16 cellular contexts compared by ENCODE assay signal in the genomic region with DNA sequence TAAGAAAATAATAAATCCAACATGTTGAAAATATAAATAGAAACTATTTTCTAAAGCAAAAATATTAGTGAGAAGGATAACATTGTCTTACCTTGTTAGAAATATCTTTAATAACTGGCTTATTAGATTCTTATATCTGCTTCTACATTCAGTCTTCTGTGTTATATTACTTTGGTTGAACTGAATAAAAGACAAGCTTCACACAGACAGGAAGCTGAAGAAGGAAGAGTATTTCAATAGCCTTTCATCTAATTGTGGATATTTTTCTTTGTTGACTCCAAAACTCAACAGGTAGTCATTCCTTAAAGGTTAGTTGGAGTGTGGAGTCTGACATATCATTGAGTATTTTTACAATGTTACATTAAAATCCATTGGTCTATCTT. TPM values are rescaled to one million over a fixed set of nuclear protein-coding genes. Genes with fewer than 3 reads are reported as not detected.
A peak's percentile ranks its signal among the peaks of the same experiment; 100 is the strongest.
DNase-seq lines count a peak whose midpoint lies in the region; ATAC-seq, FAIRE-seq and TF ChIP-seq lines count a peak whose summit lies in the region.
"Had no signal": no experiment of that assay in that cellular context is flagged by ENCODE, and none has a peak within 500 bp of the region (broad histone marks: within the 10 kb centered on the region; RNA-seq: fewer than 3 reads in every experiment).

No MANE protein-coding gene starts in this region.

- H3K9ac ChIP-seq in Karpas-422 (ENCODE audit: low read length) = no peak overlapping the region

- H3K4me2 ChIP-seq in Karpas-422 (ENCODE audit: low read depth, low read length, poor library complexity, severe bottlenecking) = no peak overlapping the region

- peak overlapping the region; percentile 77 to 85 for H3K27ac Mint-ChIP-seq in natural killer cell treated with Interleukin-12 subunit alpha and Interleukin-12 subunit beta and Interleukin-15 and Interleukin-18, amount 100 ng/mL, for 72 hours

- no peaks in the 10 kb centered on the region for H3K27me3 Mint-ChIP-seq in natural killer cell treated with Interleukin-12 subunit alpha and Interleukin-12 subunit beta and Interleukin-15 and Interleukin-18, amount 100 ng/mL, for 72 hours
- H3K27me3 Mint-ChIP-seq: activated CD4-positive, alpha-beta T cell treated with anti-CD3 and anti-CD28 coated beads, Interleukin-2, amount 10 ng/mL, durations not matched to agents 7 days and 5 days had no signal

- FAIRE-seq in GM12891 (lab: Jason Lieb, UNC) = no peak

- H3K4me1 ChIP-seq in Karpas-422 (ENCODE audit: low read length) = no peaks in the 10 kb centered on the region; the same call in 1 of the 2 replicates
- H3K4me1 ChIP-seq: Caco-2, HAP-1, testis had no signal

- no peaks in the 10 kb centered on the region for H3K9me3 ChIP-seq in Karpas-422 (ENCODE audit: low read length)
- H3K9me3 ChIP-seq: Caco-2, HAP-1, Peyer's patch, testis had no signal

- ATAC-seq in GM18867 (IDR thresholded peaks at IDR 0.05; ENCODE audit: unreplicated experiment) = peak; percentile 25
- peak; percentile 14 for ATAC-seq in GM21825 (IDR thresholded peaks at IDR 0.05; ENCODE audit: unreplicated experiment)
- ATAC-seq in natural killer cell treated with Interleukin-12 subunit alpha and Interleukin-12 subunit beta and Interleukin-15 and Interleukin-18, amount 100 ng/mL, for 72 hours = no peak

- no peak overlapping the region for H3K4me3 Mint-ChIP-seq in natural killer cell treated with Interleukin-12 subunit alpha and Interleukin-12 subunit beta and Interleukin-15 and Interleukin-18, amount 100 ng/mL, for 72 hours
- H3K4me3 Mint-ChIP-seq: activated CD4-positive, alpha-beta T cell treated with anti-CD3 and anti-CD28 coated beads, Interleukin-2, amount 10 ng/mL, durations not matched to agents 7 days and 5 days had no signal

- DNase-seq in Karpas-422 (no peak), mucosa of gallbladder (ENCODE audit: low spot score) (no peak), GM12891 (ENCODE audit: insufficient read length, low spot score) (no peak), inferior parietal cortex (ENCODE audit: extremely low spot score) (no peak)
- no peak for DNase-seq in natural killer cell treated with Interleukin-12 subunit alpha and Interleukin-12 subunit beta and Interleukin-15 and Interleukin-18, amount 100 ng/mL, for 72 hours (ENCODE audit: low spot score)
- DNase-seq: activated CD4-positive, alpha-beta T cell treated with anti-CD3 and anti-CD28 coated beads, Interleukin-2, amount 10 ng/mL, durations not matched to agents 7 days and 5 days; Caco-2; effector CD4-positive, alpha-beta T cell; NCI-H1417 treated with DMSO at 0.1 percent for 48 hours; Peyer's patch; stimulated activated CD4-positive, alpha-beta T cell treated with anti-CD3 and anti-CD28 coated beads, Interleukin-12 subunit alpha, Interleukin-12 subunit beta, amount 100 ng/mL, for 4 hours; testis had no signal

- H3K36me3 Mint-ChIP-seq in natural killer cell treated with Interleukin-12 subunit alpha and Interleukin-12 subunit beta and Interleukin-15 and Interleukin-18, amount 100 ng/mL, for 72 hours = no peaks in the 10 kb centered on the region

- H3K9me2 ChIP-seq in Karpas-422 (replicated peaks; ENCODE audit: insufficient read depth, low read length) = no peaks in the 10 kb centered on the region

- peaks cover 83% of the 10 kb centered on the region for H3K79me2 ChIP-seq in Karpas-422 (ENCODE audit: low read length)

- H2AFZ ChIP-seq in Karpas-422 (ENCODE audit: low read length) = no peak overlapping the region

- H3K27ac ChIP-seq in Karpas-422 (ENCODE audit: low read length) = 0 out of 2 replicates have a peak overlapping the region, but pooled peaks have one; percentile 22
- H3K27ac ChIP-seq: Peyer's patch, testis had no signal

- H3K4me3 ChIP-seq in Karpas-422 (ENCODE audit: low read length) = no peak overlapping the region
- H3K4me3 ChIP-seq: HAP-1, Peyer's patch, testis had no signal

- no peaks in the 10 kb centered on the region for H4K20me1 ChIP-seq in Karpas-422 (ENCODE audit: insufficient read depth, low read depth, low read length)

- no peaks in the 10 kb centered on the region for H3K27me3 ChIP-seq in Karpas-422 (ENCODE audit: low read length)
- H3K27me3 ChIP-seq: Peyer's patch, testis had no signal

- H3K36me3 ChIP-seq in Karpas-422 (ENCODE audit: insufficient read depth, low read length) = peaks cover 56% of the 10 kb centered on the region
- H3K36me3 ChIP-seq: HAP-1, Peyer's patch had no signal

- H3K9me3 Mint-ChIP-seq in natural killer cell treated with Interleukin-12 subunit alpha and Interleukin-12 subunit beta and Interleukin-15 and Interleukin-18, amount 100 ng/mL, for 72 hours = no peaks in the 10 kb centered on the region
- H3K9me3 Mint-ChIP-seq: activated CD4-positive, alpha-beta T cell treated with anti-CD3 and anti-CD28 coated beads, Interleukin-2, amount 10 ng/mL, durations not matched to agents 7 days and 5 days; T-helper 1 cell treated with Interleukin-12 subunit alpha and Interleukin-12 subunit beta and Interleukin-4 antibody, amounts not matched to agents 30 μg/mL and 1 μg/mL, for 36 hours had no signal

- H3K4me1 Mint-ChIP-seq in natural killer cell treated with Interleukin-12 subunit alpha and Interleukin-12 subunit beta and Interleukin-15 and Interleukin-18, amount 100 ng/mL, for 72 hours (ENCODE audit: low read depth in 2 of 2) = peaks cover 9 to 19% of the 10 kb centered on the region in 2 donors

- TF ChIP-seq POLR2A in GM12891 (IDR thresholded peaks at IDR 0.05; ENCODE audit: low read depth, low read length) = no peak

TF ChIP-seq in GM12891, 5 proteins besides CTCF, POLR2A, EP300 and RAD21:
- TF ChIP-seq POLR2AphosphoS5 (IDR thresholded peaks at IDR 0.05; ENCODE audit: low read depth, low read length) (no peak), POU2F2 (IDR thresholded peaks at IDR 0.05; ENCODE audit: low read depth, low read length) (no peak), PAX5 (IDR thresholded peaks at IDR 0.05; ENCODE audit: insufficient read depth, low read length, severe bottlenecking) (no peak), SPI1 (IDR thresholded peaks at IDR 0.05; ENCODE audit: low read depth, low read length) (no peak), TAF1 (IDR thresholded peaks at IDR 0.05; ENCODE audit: low read depth, low read length) (no peak)

RNA-seq across cellular contexts. Expression of gene SETDB2, which starts 10.9 kb away (rescaled TPM):
- total RNA-seq in Karpas-422 (2014; rRNA removed; shearing (Covaris generic); ENCODE audit: low replicate concordance) = 25.4 and 34.0 TPM in 2 replicates
- 10 to 100 TPM in 1 of 2 donors, 1 to 10 TPM in 1; 9.8 to 14.0 TPM for total RNA-seq in natural killer cell treated with Interleukin-12 subunit alpha and Interleukin-12 subunit beta and Interleukin-15 and Interleukin-18, amount 100 ng/mL, for 72 hours
- total RNA-seq in mucosa of gallbladder = 9.8 TPM
- 4.0 TPM for polyA plus RNA-seq in GM12891 (2012; ENCODE audit: low read depth, missing spikeins)

RNA-seq across cellular contexts. Expression of gene CAB39L, which starts 11.1 kb away (rescaled TPM):
- 24.7 and 51.9 TPM in 2 replicates for total RNA-seq in Karpas-422 (2014; rRNA removed; shearing (Covaris generic); ENCODE audit: low replicate concordance)
- 1 to 10 TPM; 6.4 to 8.1 TPM for total RNA-seq in natural killer cell treated with Interleukin-12 subunit alpha and Interleukin-12 subunit beta and Interleukin-15 and Interleukin-18, amount 100 ng/mL, for 72 hours
- 27.5 TPM for total RNA-seq in mucosa of gallbladder
- 2.8 TPM for polyA plus RNA-seq in GM12891 (2012; ENCODE audit: low read depth, missing spikeins)

RNA-seq across cellular contexts. Expression of gene PHF11, which starts 40.7 kb away (rescaled TPM):
- 34.3 and 75.2 TPM in 2 replicates for total RNA-seq in Karpas-422 (2014; rRNA removed; shearing (Covaris generic); ENCODE audit: low replicate concordance)
- total RNA-seq in natural killer cell treated with Interleukin-12 subunit alpha and Interleukin-12 subunit beta and Interleukin-15 and Interleukin-18, amount 100 ng/mL, for 72 hours = 10 to 100 TPM; 58.2 to 78.2 TPM
- 36.7 TPM for total RNA-seq in mucosa of gallbladder
- 42.5 TPM for polyA plus RNA-seq in GM12891 (2012; ENCODE audit: low read depth, missing spikeins)

Comparison
In these comparisons a context has a peak if more than half of its experiments do, and no peak if none do; other contexts are left out.
1. ATAC-seq: peak in GM18867 (single experiment) and GM21825 (single experiment); none in natural killer cell treated with Interleukin-12 subunit alpha and Interleukin-12 subunit beta and Interleukin-15 and Interleukin-18, amount 100 ng/mL, for 72 hours (0 of 2).